Comparison of ENCODE assay signal across 20 cellular contexts in the genomic region with DNA sequence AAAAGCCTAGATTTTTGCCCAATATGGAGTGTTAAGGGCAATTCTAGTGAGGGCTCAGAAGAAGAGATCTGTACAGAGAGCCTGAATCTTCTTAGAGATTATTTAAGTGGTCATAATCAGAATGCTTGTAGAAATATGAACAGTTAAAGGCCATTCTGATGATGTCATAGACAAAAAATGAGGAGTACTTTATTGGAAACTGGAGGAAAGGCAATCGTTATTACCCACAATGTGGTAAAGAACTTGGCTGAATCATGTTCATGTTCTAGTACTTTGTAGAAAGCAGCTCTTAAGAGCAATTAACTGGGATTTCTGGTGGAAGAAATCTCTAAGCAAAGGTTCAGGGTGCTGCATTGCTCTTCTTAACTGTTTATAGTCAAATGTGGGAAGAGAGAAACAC. TPM values are rescaled to one million over a fixed set of nuclear protein-coding genes. Genes with fewer than 3 reads are reported as not detected.
"Had no signal": no experiment of that assay in that cellular context is flagged by ENCODE, and none has a peak within 500 bp of the region (broad histone marks: within the 10 kb centered on the region; RNA-seq: fewer than 3 reads in every experiment).

No MANE protein-coding gene starts in this region.

- H3K4me1 Mint-ChIP-seq: activated naive CD8-positive, alpha-beta T cell treated with anti-CD3 and anti-CD28 coated beads, Interleukin-2, amount 50 U/mL, for 24 hours; naive thymus-derived CD8-positive, alpha-beta T cell; WTC11 had no signal

- H3K36me3 Mint-ChIP-seq: naive thymus-derived CD8-positive, alpha-beta T cell; WTC11 had no signal

- H3K9me3 ChIP-seq: psoas muscle, sigmoid colon, testis had no signal

- H3K27me3 ChIP-seq: sigmoid colon, testis had no signal

- H3K4me1 ChIP-seq: psoas muscle, sigmoid colon, testis had no signal

- H3K27ac Mint-ChIP-seq: activated naive CD8-positive, alpha-beta T cell treated with anti-CD3 and anti-CD28 coated beads, Interleukin-2, amount 50 U/mL, for 24 hours; naive thymus-derived CD8-positive, alpha-beta T cell; stimulated activated naive CD8-positive, alpha-beta T cell treated with anti-CD3 and anti-CD28 coated beads, Interleukin-15, Interleukin-2, amounts not matched to agents 100 ng/mL and 50 ng/mL, for 24 hours; WTC11 had no signal

- H3K36me3 ChIP-seq: sigmoid colon had no signal

- H3K4me3 Mint-ChIP-seq: activated naive CD8-positive, alpha-beta T cell treated with anti-CD3 and anti-CD28 coated beads, Interleukin-2, amount 50 U/mL, for 24 hours; naive thymus-derived CD8-positive, alpha-beta T cell; stimulated activated naive CD8-positive, alpha-beta T cell treated with anti-CD3 and anti-CD28 coated beads, Interleukin-15, Interleukin-2, amounts not matched to agents 100 ng/mL and 50 ng/mL, for 24 hours; WTC11 had no signal

- ATAC-seq: activated naive CD8-positive, alpha-beta T cell treated with anti-CD3 and anti-CD28 coated beads, Interleukin-2, amount 50 U/mL, for 24 hours; left cardiac atrium; naive thymus-derived CD8-positive, alpha-beta T cell; psoas muscle; WTC11 had no signal

- H3K27ac ChIP-seq: epithelial cell of prostate, psoas muscle, sigmoid colon, testis had no signal

- DNase-seq: activated CD4-positive, alpha-beta T cell treated with anti-CD3 and anti-CD28 coated beads for 48 hours; activated naive CD4-positive, alpha-beta T cell treated with Interleukin-2 at 50 U/mL for 16 hours; activated naive CD8-positive, alpha-beta T cell treated with anti-CD3 and anti-CD28 coated beads, Interleukin-2, amount 50 U/mL, for 24 hours; central memory CD4-positive, alpha-beta T cell; cortex of kidney; effector CD8-positive, alpha-beta T cell; glutamatergic neuron; left cardiac atrium; naive thymus-derived CD8-positive, alpha-beta T cell; nucleus accumbens; psoas muscle; sigmoid colon; stimulated activated CD4-positive, alpha-beta T cell treated with anti-CD3 and anti-CD28 coated beads, Interleukin-4, amount 100 ng/mL, for 24 hours; T-helper 1 cell; testis had no signal

- H3K27me3 Mint-ChIP-seq: activated naive CD8-positive, alpha-beta T cell treated with anti-CD3 and anti-CD28 coated beads, Interleukin-2, amount 50 U/mL, for 24 hours; naive thymus-derived CD8-positive, alpha-beta T cell; stimulated activated naive CD8-positive, alpha-beta T cell treated with anti-CD3 and anti-CD28 coated beads, Interleukin-15, Interleukin-2, amounts not matched to agents 100 ng/mL and 50 ng/mL, for 24 hours had no signal

- H3K9me3 Mint-ChIP-seq: WTC11 had no signal

- H3K4me3 ChIP-seq: lung, psoas muscle, sigmoid colon, testis had no signal

RNA-seq across cellular contexts. Expression of gene SYT10, which starts 36.4 kb away (rescaled TPM):
- total RNA-seq: mononuclear cell; naive thymus-derived CD8-positive, alpha-beta T cell; psoas muscle had no signal
